Comparison of ENCODE assay signal across 27 cellular contexts in the genomic region with DNA sequence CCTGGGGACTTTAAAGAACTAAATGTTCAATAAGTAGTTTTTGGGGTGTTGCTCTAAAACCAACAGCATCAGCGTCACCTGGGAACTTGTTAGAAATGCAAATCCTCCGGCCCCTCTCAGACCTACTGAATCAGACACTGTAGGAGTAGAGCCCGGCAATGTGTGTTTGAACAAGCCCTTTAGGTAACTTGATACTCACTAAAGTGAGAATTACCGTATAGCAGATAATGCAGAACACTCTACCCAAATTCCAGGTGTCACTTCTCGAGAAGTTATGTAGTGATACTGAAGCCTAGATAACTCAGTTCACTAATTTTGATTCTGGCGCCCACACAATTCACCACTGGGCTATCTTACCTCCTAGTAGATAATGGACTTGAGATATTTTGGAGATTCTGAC. TPM values are rescaled to one million over a fixed set of nuclear protein-coding genes. Genes with fewer than 3 reads are reported as not detected.
"Had no signal": no experiment of that assay in that cellular context is flagged by ENCODE, and none has a peak within 500 bp of the region (broad histone marks: within the 10 kb centered on the region; RNA-seq: fewer than 3 reads in every experiment).

No MANE protein-coding gene starts in this region.

- H3K9me3 ChIP-seq: ovary, right lobe of liver, testis, uterus had no signal

- H3K27ac Mint-ChIP-seq: activated CD4-positive, alpha-beta T cell treated with anti-CD3 and anti-CD28 coated beads for 36 hours; activated CD8-positive, alpha-beta memory T cell treated with anti-CD3 and anti-CD28 coated beads, Interleukin-2, amount 10 ng/mL, durations not matched to agents 7 days and 5 days; activated CD8-positive, alpha-beta T cell treated with anti-CD3 and anti-CD28 coated beads, Interleukin-2, amount 10 ng/mL, durations not matched to agents 7 days and 5 days; activated naive CD4-positive, alpha-beta T cell treated with anti-CD3 and anti-CD28 coated beads, Interleukin-2, amount 50 U/mL, for 72 hours; activated T-cell treated with anti-CD3 and anti-CD28 coated beads, Interleukin-2, amount 50 U/mL, for 72 hours; mesothelial cell of epicardium; naive B cell; progenitor cell of endocrine pancreas had no signal

- H3K36me3 ChIP-seq: ovary, right lobe of liver, uterus had no signal

- H3K27me3 Mint-ChIP-seq: activated CD4-positive, alpha-beta T cell treated with anti-CD3 and anti-CD28 coated beads for 36 hours had no signal

- H3K4me1 Mint-ChIP-seq: activated CD4-positive, alpha-beta T cell treated with anti-CD3 and anti-CD28 coated beads for 36 hours; activated CD8-positive, alpha-beta memory T cell treated with anti-CD3 and anti-CD28 coated beads, Interleukin-2, amount 10 ng/mL, durations not matched to agents 7 days and 5 days; naive B cell had no signal

- H3K27me3 ChIP-seq: ovary, right lobe of liver, testis, uterus had no signal

- ATAC-seq: activated CD4-positive, alpha-beta T cell treated with anti-CD3 and anti-CD28 coated beads for 36 hours; activated CD8-positive, alpha-beta memory T cell treated with anti-CD3 and anti-CD28 coated beads, Interleukin-2, amount 10 ng/mL, durations not matched to agents 7 days and 5 days; activated CD8-positive, alpha-beta T cell treated with anti-CD3 and anti-CD28 coated beads, Interleukin-2, amount 10 ng/mL, durations not matched to agents 7 days and 5 days; activated naive CD4-positive, alpha-beta T cell treated with anti-CD3 and anti-CD28 coated beads, Interleukin-2, amount 50 U/mL, for 72 hours; activated T-cell treated with anti-CD3 and anti-CD28 coated beads, Interleukin-2, amount 50 U/mL, for 72 hours; left cardiac atrium; right lobe of liver; stimulated activated naive CD8-positive, alpha-beta T cell treated with anti-CD3 and anti-CD28 coated beads, Interleukin-15, Interleukin-2, amounts not matched to agents 100 U/mL and 50 U/mL, for 24 hours had no signal

- H3K4me3 Mint-ChIP-seq: activated CD4-positive, alpha-beta T cell treated with anti-CD3 and anti-CD28 coated beads for 36 hours; activated CD8-positive, alpha-beta memory T cell treated with anti-CD3 and anti-CD28 coated beads, Interleukin-2, amount 10 ng/mL, durations not matched to agents 7 days and 5 days; activated CD8-positive, alpha-beta T cell treated with anti-CD3 and anti-CD28 coated beads, Interleukin-2, amount 10 ng/mL, durations not matched to agents 7 days and 5 days; activated T-cell treated with anti-CD3 and anti-CD28 coated beads, Interleukin-2, amount 50 U/mL, for 72 hours; mesothelial cell of epicardium; naive B cell had no signal

- H3K4me1 ChIP-seq: testis, uterus had no signal

- H3K9me3 Mint-ChIP-seq: activated naive CD4-positive, alpha-beta T cell treated with anti-CD3 and anti-CD28 coated beads, Interleukin-2, amount 50 U/mL, for 72 hours; activated T-cell treated with anti-CD3 and anti-CD28 coated beads, Interleukin-2, amount 50 U/mL, for 72 hours; mesothelial cell of epicardium had no signal

- DNase-seq: activated CD4-positive, alpha-beta T cell treated with anti-CD3 and anti-CD28 coated beads for 36 hours; activated CD4-positive, CD25-positive, alpha-beta regulatory T cell; activated CD8-positive, alpha-beta memory T cell treated with anti-CD3 and anti-CD28 coated beads, Interleukin-2, amount 10 ng/mL, durations not matched to agents 7 days and 5 days; activated CD8-positive, alpha-beta T cell treated with anti-CD3 and anti-CD28 coated beads, Interleukin-2, amount 10 ng/mL, durations not matched to agents 7 days and 5 days; activated naive CD4-positive, alpha-beta T cell; activated T-cell treated with anti-CD3 and anti-CD28 coated beads, Interleukin-2, amount 50 U/mL, for 72 hours; anterior cingulate cortex; dermis blood vessel endothelial cell; effector CD4-positive, alpha-beta T cell; glutamatergic neuron; left cardiac atrium; mammary epithelial cell; naive B cell; ovary; right lobe of liver; stimulated activated CD4-positive, alpha-beta T cell treated with anti-CD3 and anti-CD28 coated beads, Interleukin-12 subunit alpha, Interleukin-12 subunit beta, amount 100 ng/mL, for 4 hours; stimulated activated CD4-positive, alpha-beta T cell treated with anti-CD3 and anti-CD28 coated beads, Interleukin-4, amount 100 ng/mL, for 1 hour; stimulated activated naive CD8-positive, alpha-beta T cell treated with anti-CD3 and anti-CD28 coated beads, Interleukin-15, Interleukin-2, amounts not matched to agents 100 U/mL and 50 U/mL, for 24 hours; testis; trophoblast cell; uterus had no signal

- H3K36me3 Mint-ChIP-seq: activated CD8-positive, alpha-beta memory T cell treated with anti-CD3 and anti-CD28 coated beads, Interleukin-2, amount 10 ng/mL, durations not matched to agents 7 days and 5 days; activated naive CD4-positive, alpha-beta T cell treated with anti-CD3 and anti-CD28 coated beads, Interleukin-2, amount 50 U/mL, for 72 hours; mesothelial cell of epicardium; naive B cell had no signal

- H3K27ac ChIP-seq: ovary, right lobe of liver, skin epidermis, testis, uterus had no signal

- H3K4me3 ChIP-seq: ovary, right lobe of liver, skin epidermis, testis, uterus had no signal

RNA-seq across cellular contexts. Expression of a gene that starts 3.7 kb away (rescaled TPM):
- total RNA-seq: activated CD4-positive, alpha-beta T cell treated with anti-CD3 and anti-CD28 coated beads for 36 hours; activated CD8-positive, alpha-beta memory T cell treated with anti-CD3 and anti-CD28 coated beads, Interleukin-2, amount 10 ng/mL, durations not matched to agents 7 days and 5 days; activated CD8-positive, alpha-beta T cell treated with anti-CD3 and anti-CD28 coated beads, Interleukin-2, amount 10 ng/mL, durations not matched to agents 7 days and 5 days; activated naive CD4-positive, alpha-beta T cell treated with anti-CD3 and anti-CD28 coated beads, Interleukin-2, amount 50 U/mL, for 72 hours; activated T-cell treated with anti-CD3 and anti-CD28 coated beads, Interleukin-2, amount 50 U/mL, for 72 hours; dermis blood vessel endothelial cell; epithelial cell of proximal tubule; mammary epithelial cell; progenitor cell of endocrine pancreas; renal cortical epithelial cell had no signal
